Comparison of ENCODE assay signal across 17 cellular contexts in genomic region chr10:114481055-114481454, GRCh38.
"Had no signal": no experiment of that assay in that cellular context is flagged by ENCODE, and none has a peak within 500 bp of the region (broad histone marks: within the 10 kb centered on the region; RNA-seq: fewer than 3 reads in every experiment).

No MANE protein-coding gene starts in this region.

- DNase-seq: activated CD4-positive, alpha-beta T cell treated with anti-CD3 and anti-CD28 coated beads for 48 hours; activated CD8-positive, alpha-beta memory T cell treated with anti-CD3 and anti-CD28 coated beads for 24 hours; activated effector memory CD4-positive, alpha-beta T cell treated with Interleukin-2 at 50 U/mL for 16 hours; anterior cingulate cortex; brain microvascular endothelial cell; effector memory CD4-positive, alpha-beta T cell; foreskin fibroblast; glutamatergic neuron; lower lobe of right lung; psoas muscle; stomach; T-helper 2 cell; testis had no signal

- H3K9me3 Mint-ChIP-seq: dendritic cell treated with granulocyte-macrophage colony-stimulating factor and Interleukin-4, amounts not matched to agents 40 ng/mL and 50 ng/mL, for 4 days; neural crest cell had no signal

- H3K4me3 ChIP-seq: lower lobe of right lung, psoas muscle, stomach, testis had no signal

- ATAC-seq: lower lobe of right lung, psoas muscle, sciatic nerve had no signal

- H3K27me3 ChIP-seq: brain microvascular endothelial cell, stomach, testis had no signal

- H3K27ac ChIP-seq: brain microvascular endothelial cell, lower lobe of right lung, psoas muscle, stomach had no signal

- H3K9me3 ChIP-seq: lower lobe of right lung, psoas muscle, stomach, testis had no signal

- H3K4me3 Mint-ChIP-seq: dendritic cell treated with granulocyte-macrophage colony-stimulating factor and Interleukin-4, amounts not matched to agents 40 ng/mL and 50 ng/mL, for 4 days; mesothelial cell of epicardium; neural crest cell had no signal

- H3K27ac Mint-ChIP-seq: dendritic cell treated with granulocyte-macrophage colony-stimulating factor and Interleukin-4, amounts not matched to agents 40 ng/mL and 50 ng/mL, for 4 days; mesothelial cell of epicardium had no signal
